22 cellular contexts compared by ENCODE assay signal in the genomic region with DNA sequence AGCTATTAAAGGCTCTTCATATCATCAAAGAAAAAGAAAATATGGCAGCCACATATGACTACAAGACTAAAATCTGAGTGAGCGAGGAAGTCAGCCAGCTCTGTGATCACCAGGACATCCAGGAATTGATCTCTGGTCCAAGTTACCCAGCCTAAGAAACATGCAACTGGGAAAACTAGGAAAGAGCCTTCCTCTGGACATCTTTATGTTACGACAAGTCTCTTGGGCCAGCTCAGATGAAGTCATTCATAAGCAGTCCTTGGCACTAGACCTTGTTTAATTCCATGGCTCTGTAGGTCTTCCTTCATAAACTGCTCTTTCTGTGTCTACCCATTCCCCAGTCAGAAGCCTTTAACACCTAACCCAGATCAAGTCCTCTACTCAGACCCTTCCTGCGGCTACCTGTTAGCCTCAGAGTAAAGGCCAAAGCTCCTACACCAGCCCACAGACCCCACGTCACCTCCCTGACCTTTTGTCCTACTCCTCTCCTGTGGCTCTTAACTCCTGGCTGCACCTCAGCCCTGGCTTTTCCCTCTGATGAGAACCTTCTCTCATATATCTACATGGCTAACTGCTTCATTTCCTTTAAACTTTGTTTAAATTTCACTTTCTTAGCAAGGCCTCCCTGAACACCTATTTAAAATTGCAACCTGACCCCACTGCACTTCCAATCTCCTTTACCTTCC.
"Had no signal": no experiment of that assay in that cellular context is flagged by ENCODE, and none has a peak within 500 bp of the region (broad histone marks: within the 10 kb centered on the region; RNA-seq: fewer than 3 reads in every experiment).

No MANE protein-coding gene starts in this region.

- H3K4me3 Mint-ChIP-seq: dendritic cell treated with granulocyte-macrophage colony-stimulating factor and Interleukin-4, amounts not matched to agents 40 ng/mL and 50 ng/mL, for 4 days; mesothelial cell of epicardium; natural killer cell; stimulated activated memory B cell treated with anti-CD40 and anti-IgM and Interleukin-4, amounts not matched to agents 10 μg/mL and 1 μg/mL and 100 μg/mL, for 72 hours; stimulated activated naive CD8-positive, alpha-beta T cell treated with anti-CD3 and anti-CD28 coated beads, Interleukin-15, Interleukin-2, amounts not matched to agents 100 ng/mL and 50 ng/mL, for 24 hours had no signal

- H3K4me1 Mint-ChIP-seq: natural killer cell; stimulated activated memory B cell treated with anti-CD40 and anti-IgM and Interleukin-4, amounts not matched to agents 10 μg/mL and 1 μg/mL and 100 μg/mL, for 72 hours had no signal

- H3K4me1 ChIP-seq: esophagus squamous epithelium, gastroesophageal sphincter, parathyroid adenoma, prostate gland, spleen, tibial artery, upper lobe of left lung, uterus had no signal

- DNase-seq: central memory CD4-positive, alpha-beta T cell; esophagus squamous epithelium; foreskin fibroblast; glutamatergic neuron; left colon; natural killer cell; spleen; stimulated activated CD4-positive, alpha-beta T cell treated with anti-CD3 and anti-CD28 coated beads, Interleukin-15, amount 100 ng/mL, for 24 hours; stimulated activated CD4-positive, alpha-beta T cell treated with anti-CD3 and anti-CD28 coated beads, Interleukin-1b, Interleukin-23, amount 100 ng/mL, for 48 hours; stimulated activated CD4-positive, alpha-beta T cell treated with anti-CD3 and anti-CD28 coated beads, Interleukin-4, amount 100 ng/mL, for 24 hours; upper lobe of left lung; uterus had no signal

- H3K27me3 ChIP-seq: esophagus squamous epithelium, gastroesophageal sphincter, hepatocyte, spleen, tibial artery, upper lobe of left lung, uterus had no signal

- H3K27ac ChIP-seq: esophagus squamous epithelium, gastroesophageal sphincter, hepatocyte, parathyroid adenoma, prostate gland, spleen, tibial artery, upper lobe of left lung, uterus had no signal

- H3K9me3 ChIP-seq: esophagus squamous epithelium, gastroesophageal sphincter, prostate gland, spleen, tibial artery, upper lobe of left lung, uterus had no signal

- H3K4me2 ChIP-seq: hepatocyte had no signal

- H2AFZ ChIP-seq: hepatocyte, parathyroid adenoma had no signal

- H3K27ac Mint-ChIP-seq: dendritic cell treated with granulocyte-macrophage colony-stimulating factor and Interleukin-4, amounts not matched to agents 40 ng/mL and 50 ng/mL, for 4 days; mesothelial cell of epicardium; natural killer cell; stimulated activated memory B cell treated with anti-CD40 and anti-IgM and Interleukin-4, amounts not matched to agents 10 μg/mL and 1 μg/mL and 100 μg/mL, for 72 hours; stimulated activated naive CD8-positive, alpha-beta T cell treated with anti-CD3 and anti-CD28 coated beads, Interleukin-15, Interleukin-2, amounts not matched to agents 100 ng/mL and 50 ng/mL, for 24 hours had no signal

- H3K36me3 ChIP-seq: esophagus squamous epithelium, gastroesophageal sphincter, prostate gland, spleen, tibial artery, upper lobe of left lung, uterus had no signal

- H3K9me3 Mint-ChIP-seq: dendritic cell treated with granulocyte-macrophage colony-stimulating factor and Interleukin-4, amounts not matched to agents 40 ng/mL and 50 ng/mL, for 4 days; mesothelial cell of epicardium; stimulated activated memory B cell treated with anti-CD40 and anti-IgM and Interleukin-4, amounts not matched to agents 10 μg/mL and 1 μg/mL and 100 μg/mL, for 72 hours; stimulated activated naive CD8-positive, alpha-beta T cell treated with anti-CD3 and anti-CD28 coated beads, Interleukin-15, Interleukin-2, amounts not matched to agents 100 ng/mL and 50 ng/mL, for 24 hours had no signal

- H3K36me3 Mint-ChIP-seq: mesothelial cell of epicardium; natural killer cell; stimulated activated memory B cell treated with anti-CD40 and anti-IgM and Interleukin-4, amounts not matched to agents 10 μg/mL and 1 μg/mL and 100 μg/mL, for 72 hours had no signal

- H3K27me3 Mint-ChIP-seq: dendritic cell treated with granulocyte-macrophage colony-stimulating factor and Interleukin-4, amounts not matched to agents 40 ng/mL and 50 ng/mL, for 4 days; stimulated activated memory B cell treated with anti-CD40 and anti-IgM and Interleukin-4, amounts not matched to agents 10 μg/mL and 1 μg/mL and 100 μg/mL, for 72 hours; stimulated activated naive CD8-positive, alpha-beta T cell treated with anti-CD3 and anti-CD28 coated beads, Interleukin-15, Interleukin-2, amounts not matched to agents 100 ng/mL and 50 ng/mL, for 24 hours had no signal

- H3K79me2 ChIP-seq: hepatocyte, parathyroid adenoma had no signal

- H3K4me3 ChIP-seq: esophagus squamous epithelium, gastroesophageal sphincter, hepatocyte, prostate gland, spleen, tibial artery, upper lobe of left lung, uterus had no signal

- ATAC-seq: gastroesophageal sphincter; left colon; natural killer cell; sciatic nerve; stimulated activated memory B cell treated with anti-CD40 and anti-IgM and Interleukin-4, amounts not matched to agents 10 μg/mL and 1 μg/mL and 100 μg/mL, for 72 hours had no signal

- H3K9ac ChIP-seq: parathyroid adenoma had no signal
